1 cellular context compared by ENCODE assay signal in genomic region chr17:66582373-66583111, GRCh38.
TF ChIP-seq lines count a peak whose summit lies in the region.

No MANE protein-coding gene starts in this region.

TF ChIP-seq in H1, 55 proteins besides CTCF, POLR2A, EP300 and RAD21 (continued from another document):
- TF ChIP-seq CHD7 (IDR thresholded peaks at IDR 0.05; ENCODE audit: insufficient replicate concordance, low read length): no peak
- no peak for TF ChIP-seq ASH2L (IDR thresholded peaks at IDR 0.05; ENCODE audit: low read length)
- TF ChIP-seq NANOG (IDR thresholded peaks at IDR 0.05; ENCODE audit: insufficient read depth, low read depth, low read length, poor library complexity, severe bottlenecking): no peak
- no peak for TF ChIP-seq SP2 (IDR thresholded peaks at IDR 0.05; ENCODE audit: low read length)
- TF ChIP-seq HDAC6 (IDR thresholded peaks at IDR 0.05; ENCODE audit: low read depth, low read length): no peak
- no peak for TF ChIP-seq EGR1 (IDR thresholded peaks at IDR 0.05; ENCODE audit: borderline replicate concordance, low read depth, low read length)
- no peak for TF ChIP-seq POLR2AphosphoS5 (IDR thresholded peaks at IDR 0.05; ENCODE audit: low read depth, low read length)
- no peak for TF ChIP-seq JUN (IDR thresholded peaks at IDR 0.05; ENCODE audit: low read depth, low read length)
- no peak for TF ChIP-seq GABPA (IDR thresholded peaks at IDR 0.05; ENCODE audit: borderline replicate concordance, insufficient read depth, low read length)
